In genomic region chr1:15777913-15778707, GRCh38 we compare ENCODE assay signal across 24 cellular contexts. TPM values are rescaled to one million over a fixed set of nuclear protein-coding genes. Genes with fewer than 3 reads are reported as not detected.
DNase-seq lines count a peak whose midpoint lies in the region; ATAC-seq and TF ChIP-seq lines count a peak whose summit lies in the region.
"Had no signal": no experiment of that assay in that cellular context is flagged by ENCODE, and none has a peak within 500 bp of the region (broad histone marks: within the 10 kb centered on the region; RNA-seq: fewer than 3 reads in every experiment).

No MANE protein-coding gene starts in this region.

- no peaks in the 10 kb centered on the region for H3K9me2 ChIP-seq in SK-N-SH

- H4K20me1 ChIP-seq in SK-N-SH (ENCODE audit: insufficient read depth): no peaks in the 10 kb centered on the region

- ATAC-seq in SK-N-SH treated with all-trans-retinoic acid at 6 μM for 48 hours (no peak), RWPE2 (ENCODE audit: low read depth) (peak; percentile 24; the same call in 2 of the 3 replicates)
- ATAC-seq in activated T-cell treated with anti-CD3 and anti-CD28 coated beads, Interleukin-2, amount 50 U/mL, for 4 hours: no peak

- 97% methylated on average over 7 of the region's 7 CpGs for WGBS in SK-N-SH (ENCODE audit: low lambda C conversion rate)

- H3K9me3 ChIP-seq in SK-N-SH: no peaks in the 10 kb centered on the region
- H3K9me3 ChIP-seq in RWPE2 (ENCODE audit: severe bottlenecking): no peaks in the 10 kb centered on the region
- no peaks in the 10 kb centered on the region for H3K9me3 ChIP-seq in mucosa of stomach (ENCODE audit: control insufficient read depth, low read length)
- H3K9me3 ChIP-seq in CD4-positive, alpha-beta memory T cell (ENCODE audit: control insufficient read depth in 1 of 2, low read length in 2 of 2): no peaks in the 10 kb centered on the region

- H3K36me3 ChIP-seq in SK-N-SH (replicated peaks in 1 of 2; ENCODE audit: control insufficient read depth in 1 of 2, insufficient read depth in 2 of 2, low read length in 1 of 2) (peaks cover 30 to 39% of the 10 kb centered on the region in 2 experiments), RWPE2 (ENCODE audit: low read depth) (peaks cover 100% of the 10 kb centered on the region), mucosa of stomach (ENCODE audit: control insufficient read depth, insufficient read depth, low read length) (peaks cover 6% of the 10 kb centered on the region)
- no peaks in the 10 kb centered on the region for H3K36me3 ChIP-seq in CD4-positive, alpha-beta memory T cell (ENCODE audit: insufficient read depth, low read length)

- no peaks in the 10 kb centered on the region for H3K4me1 Mint-ChIP-seq in CD4-positive, alpha-beta memory T cell
- no peaks in the 10 kb centered on the region for H3K4me1 Mint-ChIP-seq in activated T-cell treated with anti-CD3 and anti-CD28 coated beads, Interleukin-2, amount 50 U/mL, for 4 hours (ENCODE audit: low read depth)

- no peaks in the 10 kb centered on the region for H3K4me1 ChIP-seq in SK-N-SH (ENCODE audit: control insufficient read depth in 1 of 2, insufficient read depth in 2 of 2, low read depth in 1 of 2, low read length in 1 of 2)
- no peaks in the 10 kb centered on the region for H3K4me1 ChIP-seq in RWPE2 (ENCODE audit: insufficient read depth, poor library complexity, severe bottlenecking)
- peaks cover 45% of the 10 kb centered on the region for H3K4me1 ChIP-seq in mucosa of stomach (ENCODE audit: control insufficient read depth, insufficient read depth, low read length)
- no peaks in the 10 kb centered on the region for H3K4me1 ChIP-seq in CD4-positive, alpha-beta memory T cell (ENCODE audit: insufficient read depth, low read length)

- DNase-seq in SK-N-SH (no peak), RWPE2 (ENCODE audit: low spot score) (no peak), posterior cingulate gyrus (no peak), RKO (ENCODE audit: low spot score) (no peak)
- DNase-seq in CD4-positive, alpha-beta memory T cell: no peak
- DNase-seq in activated T-cell treated with anti-CD3 and anti-CD28 coated beads, Interleukin-2, amount 50 U/mL, for 4 hours: no peak
- DNase-seq: DMS79; MV-4-11; NCI-H1105 treated with DMSO at 0.1 percent for 48 hours; NCI-H1694; NCI-H2081; NCI-H2171; NCI-H345; NCI-H524; NCI-H774; NK-92 treated with Interleukin-12 subunit alpha and Interleukin-12 subunit beta, amount 100 ng/mL, for 24 hours; Right ventricle myocardium superior had no signal

- H3K4me2 ChIP-seq in SK-N-SH: no peak overlapping the region

- no peaks in the 10 kb centered on the region for H3K27me3 Mint-ChIP-seq in CD4-positive, alpha-beta memory T cell
- H3K27me3 Mint-ChIP-seq in activated T-cell treated with anti-CD3 and anti-CD28 coated beads, Interleukin-2, amount 50 U/mL, for 4 hours (ENCODE audit: low read depth): peaks cover 2% of the 10 kb centered on the region

- intact Hi-C loops in CD4-positive, alpha-beta memory T cell (cut with micrococcal nuclease): no loop called here
- intact Hi-C loops in posterior cingulate gyrus (cut with DNase I): no loop called here

- H3K27me3 ChIP-seq in SK-N-SH (ENCODE audit: insufficient read depth) (no peaks in the 10 kb centered on the region), RWPE2 (ENCODE audit: insufficient read depth, poor library complexity, severe bottlenecking) (no peaks in the 10 kb centered on the region), mucosa of stomach (ENCODE audit: control insufficient read depth, insufficient read depth, low read length) (no peaks in the 10 kb centered on the region)
- H3K27me3 ChIP-seq in CD4-positive, alpha-beta memory T cell (ENCODE audit: insufficient read depth, low read length): no peaks in the 10 kb centered on the region

- no peaks in the 10 kb centered on the region for H3K79me2 ChIP-seq in SK-N-SH (ENCODE audit: insufficient read depth)

- H3K4me3 Mint-ChIP-seq in CD4-positive, alpha-beta memory T cell: no peak overlapping the region
- H3K4me3 Mint-ChIP-seq in activated T-cell treated with anti-CD3 and anti-CD28 coated beads, Interleukin-2, amount 50 U/mL, for 4 hours: no peak overlapping the region

- no peak overlapping the region for H3K4me3 ChIP-seq in SK-N-SH (ENCODE audit: low read depth in 2 of 2, low read length in 1 of 2)
- H3K4me3 ChIP-seq in RWPE2 (ENCODE audit: severe bottlenecking): no peak overlapping the region
- no peak overlapping the region for H3K4me3 ChIP-seq in mucosa of stomach (ENCODE audit: low read length)
- H3K4me3 ChIP-seq in CD4-positive, alpha-beta memory T cell (ENCODE audit: low read length in 2 of 2): no peak overlapping the region

- H3F3A ChIP-seq in SK-N-SH (replicated peaks; ENCODE audit: insufficient read depth): peaks cover 9% of the 10 kb centered on the region

- CTCF ChIA-PET in SK-N-SH (lab: Yijun Ruan, JAX): interaction anchor here (1.3 to 1.7 kb wide), 3 partner anchors 11 to 37 kb away, joined by 3 to 12 read pairs (median 5); no protein-coding TSS in a partner anchor
- CTCF ChIA-PET in CD4-positive, alpha-beta memory T cell (lab: Charles Lee; ENCODE audit: partially characterized antibody): interaction anchor here (0.8 kb wide), 1 partner anchor 14 kb away, joined by 4 read pairs; no protein-coding TSS in a partner anchor

- H3K27ac Mint-ChIP-seq in CD4-positive, alpha-beta memory T cell: no peak overlapping the region

- TF ChIP-seq CTCF in SK-N-SH (IDR thresholded peaks at IDR 0.05): no peak
- no peak for TF ChIP-seq CTCF in RWPE2 (IDR thresholded peaks at IDR 0.05; ENCODE audit: poor library complexity, severe bottlenecking)

- TF ChIP-seq EP300 in SK-N-SH (IDR thresholded peaks at IDR 0.05; ENCODE audit: borderline replicate concordance in 1 of 2, low read depth in 1 of 2, low read length in 1 of 2): no peak

- H3K27ac ChIP-seq in SK-N-SH (ENCODE audit: low read depth in 2 of 2, low read length in 1 of 2) (no peak overlapping the region), RWPE2 (ENCODE audit: poor library complexity, severe bottlenecking) (no peak overlapping the region)
- H3K27ac ChIP-seq in CD4-positive, alpha-beta memory T cell (ENCODE audit: low read depth, low read length): no peak overlapping the region
- H3K27ac ChIP-seq: 22Rv1, C4-2B had no signal

- no peaks in the 10 kb centered on the region for H3K9me3 Mint-ChIP-seq in CD4-positive, alpha-beta memory T cell
- H3K9me3 Mint-ChIP-seq in activated T-cell treated with anti-CD3 and anti-CD28 coated beads, Interleukin-2, amount 50 U/mL, for 4 hours: no peaks in the 10 kb centered on the region

- no peak overlapping the region for H2AFZ ChIP-seq in SK-N-SH (ENCODE audit: low read depth)

- H3K9ac ChIP-seq in SK-N-SH (no peak overlapping the region), mucosa of stomach (ENCODE audit: low read length) (peak overlapping the region; percentile 17)

- TF ChIP-seq RAD21 in SK-N-SH (IDR thresholded peaks at IDR 0.05; ENCODE audit: low read length): no peak

- POLR2A ChIA-PET in SK-N-SH (lab: Yijun Ruan, JAX): no interaction called here
- POLR2A ChIA-PET in CD4-positive, alpha-beta memory T cell (lab: Charles Lee; ENCODE audit: partially characterized antibody): no interaction called here

- H3K36me3 Mint-ChIP-seq in CD4-positive, alpha-beta memory T cell: no peaks in the 10 kb centered on the region
- H3K36me3 Mint-ChIP-seq in activated T-cell treated with anti-CD3 and anti-CD28 coated beads, Interleukin-2, amount 50 U/mL, for 4 hours (ENCODE audit: insufficient read depth): no peaks in the 10 kb centered on the region

TF ChIP-seq in SK-N-SH treated with all-trans-retinoic acid at 6 μM for 48 hours, 23 proteins besides CTCF, POLR2A, EP300 and RAD21 (continues in another document):
- no peak for TF ChIP-seq ZFP30 (CRISPR knock-in tag; IDR thresholded peaks at IDR 0.05)

TF ChIP-seq in SK-N-SH, 30 proteins besides CTCF, POLR2A, EP300 and RAD21 (continues in another document):
- TF ChIP-seq POLR2AphosphoS5 (IDR thresholded peaks at IDR 0.05; ENCODE audit: low read depth, low read length): no peak
- TF ChIP-seq USF1 (IDR thresholded peaks at IDR 0.05; ENCODE audit: borderline replicate concordance, low read depth): no peak

RNA-seq across cellular contexts. Expression of gene FBLIM1, which starts 19.5 kb away (rescaled TPM):
- polyA plus RNA-seq in SK-N-SH (2012; rRNA removed): 89.8 and 93.8 TPM in 2 replicates
- 46.9 and 61.8 TPM in 2 replicates for polyA plus RNA-seq in SK-N-SH (2012; cell fraction: cytosol; rRNA removed)
- 155 and 177 TPM in 2 replicates for polyA plus RNA-seq in SK-N-SH (2012; cell fraction: nucleus; rRNA removed)
- not detected for total RNA-seq in CD4-positive, alpha-beta memory T cell
- not detected for polyA plus RNA-seq in CD4-positive, alpha-beta memory T cell
- total RNA-seq in activated T-cell treated with anti-CD3 and anti-CD28 coated beads, Interleukin-2, amount 50 U/mL, for 4 hours: under 1 TPM; 0.16 to 0.48 (median 0.16) TPM

RNA-seq across cellular contexts. Expression of gene UQCRHL, which starts 29.3 kb away (rescaled TPM):
- polyA plus RNA-seq in SK-N-SH (2012; rRNA removed): 2.8 and 4.1 TPM in 2 replicates
- polyA plus RNA-seq in SK-N-SH (2012; cell fraction: cytosol; rRNA removed): 4.1 and 9.7 TPM in 2 replicates
- polyA plus RNA-seq in SK-N-SH (2012; cell fraction: nucleus; rRNA removed): 1.8 and 2.6 TPM in 2 replicates
- total RNA-seq in CD4-positive, alpha-beta memory T cell: 1 to 10 TPM; 1.2 to 1.7 TPM
- 1 to 10 TPM in 1 of 2 donors, under 1 TPM in 1; 0.26 to 1.1 TPM for polyA plus RNA-seq in CD4-positive, alpha-beta memory T cell
- 1 to 10 TPM; 1.2 to 2.1 (median 1.7) TPM for total RNA-seq in activated T-cell treated with anti-CD3 and anti-CD28 coated beads, Interleukin-2, amount 50 U/mL, for 4 hours

RNA-seq across cellular contexts. Expression of gene TMEM82, which starts 35.8 kb away (rescaled TPM):
- polyA plus RNA-seq in SK-N-SH (2012; rRNA removed): not detected in 2 replicates
- not detected in 2 replicates for polyA plus RNA-seq in SK-N-SH (2012; cell fraction: cytosol; rRNA removed)
- polyA plus RNA-seq in SK-N-SH (2012; cell fraction: nucleus; rRNA removed): not detected in 2 replicates
- not detected for total RNA-seq in CD4-positive, alpha-beta memory T cell
- polyA plus RNA-seq in CD4-positive, alpha-beta memory T cell: not detected
- not detected for total RNA-seq in activated T-cell treated with anti-CD3 and anti-CD28 coated beads, Interleukin-2, amount 50 U/mL, for 4 hours
- total RNA-seq: H4, M059J, Right ventricle myocardium superior, SK-MEL-5 had no signal

RNA-seq across cellular contexts. Expression of gene SLC25A34, which starts 42.1 kb away (rescaled TPM):
- polyA plus RNA-seq in SK-N-SH (2012; rRNA removed): 1.2 and 1.4 TPM in 2 replicates
- polyA plus RNA-seq in SK-N-SH (2012; cell fraction: cytosol; rRNA removed): 0.31 and 0.38 TPM in 2 replicates
- polyA plus RNA-seq in SK-N-SH (2012; cell fraction: nucleus; rRNA removed): 6.3 and 6.5 TPM in 2 replicates
- 1 to 10 TPM; 2.2 to 4.2 TPM for total RNA-seq in CD4-positive, alpha-beta memory T cell
- under 1 TPM in 1 of 2 donors, not detected in 1; 0.08 TPM for polyA plus RNA-seq in CD4-positive, alpha-beta memory T cell
- total RNA-seq in activated T-cell treated with anti-CD3 and anti-CD28 coated beads, Interleukin-2, amount 50 U/mL, for 4 hours: 1 to 10 TPM; 1.1 to 2.8 (median 1.4) TPM
